ENCODE assay signal across 22 cellular contexts in genomic region chr4:98624642-98625041, GRCh38. TPM values are rescaled to one million over a fixed set of nuclear protein-coding genes. Genes with fewer than 3 reads are reported as not detected.
A peak's percentile ranks its signal among the peaks of the same experiment; 100 is the strongest.
DNase-seq lines count a peak whose midpoint lies in the region; ATAC-seq and TF ChIP-seq lines count a peak whose summit lies in the region.
"Had no signal": no experiment of that assay in that cellular context is flagged by ENCODE, and none has a peak within 500 bp of the region (broad histone marks: within the 10 kb centered on the region; RNA-seq: fewer than 3 reads in every experiment).

No MANE protein-coding gene starts in this region.

- TF ChIP-seq POLR2A in breast epithelium (IDR thresholded peaks at IDR 0.05) = no peak

- in situ Hi-C loops in mammary epithelial cell (cut with MboI; ENCODE audit: low sequenced_read_pairs in 2 of 2) = no loop called here

- no peak overlapping the region for H3K4me3 Mint-ChIP-seq in stimulated activated naive B cell treated with anti-CD40 and anti-IgM and Interleukin-4, amounts not matched to agents 10 μg/mL and 1 μg/mL and 100 μg/mL, for 72 hours
- H3K4me3 Mint-ChIP-seq: CD14-positive monocyte, GM23338 had no signal

- no peak overlapping the region for H3K27ac Mint-ChIP-seq in stimulated activated naive B cell treated with anti-CD40 and anti-IgM and Interleukin-4, amounts not matched to agents 10 μg/mL and 1 μg/mL and 100 μg/mL, for 72 hours
- H3K27ac Mint-ChIP-seq: CD14-positive monocyte, GM23338 had no signal

- H4K20me1 ChIP-seq in mammary epithelial cell (ENCODE audit: insufficient read depth, low read length) (no peaks in the 10 kb centered on the region), PC-9 (ENCODE audit: insufficient read depth) (no peaks in the 10 kb centered on the region)

- intact Hi-C loops in mammary epithelial cell (cut with micrococcal nuclease) (loop anchor here (10.0 kb wide), 1 partner anchor 470 kb away; no protein-coding TSS in a partner anchor), breast epithelium (cut with DNase I; ENCODE audit: low total_unique reads) (no loop called here), PC-9 (cut with micrococcal nuclease; ENCODE audit: unreplicated experiment) (no loop called here)

- peaks cover 26% of the 10 kb centered on the region for H3F3A ChIP-seq in PC-9 (ENCODE audit: insufficient read depth, low read depth)

- H3K36me3 Mint-ChIP-seq in stimulated activated naive B cell treated with anti-CD40 and anti-IgM and Interleukin-4, amounts not matched to agents 10 μg/mL and 1 μg/mL and 100 μg/mL, for 72 hours = no peaks in the 10 kb centered on the region
- H3K36me3 Mint-ChIP-seq: CD14-positive monocyte had no signal

- CTCF ChIA-PET in mammary epithelial cell (lab: Charles Lee; ENCODE audit: low non-redundant PET) = no interaction called here
- CTCF ChIA-PET in PC-9 (lab: Charles Lee) = no interaction called here

- no peaks in the 10 kb centered on the region for H3K9me2 ChIP-seq in PC-9 (ENCODE audit: insufficient read depth)

- ATAC-seq in foreskin keratinocyte (no peak), HG03460 (IDR thresholded peaks at IDR 0.05; ENCODE audit: unreplicated experiment) (no peak), GM21825 (IDR thresholded peaks at IDR 0.05; ENCODE audit: unreplicated experiment) (no peak)
- ATAC-seq in stimulated activated naive B cell treated with anti-CD40 and anti-IgM and Interleukin-4, amounts not matched to agents 10 μg/mL and 1 μg/mL and 100 μg/mL, for 72 hours (replicated peaks) = no peak
- ATAC-seq: A549, GM12878, GM23338, Panc1 had no signal

- dilution Hi-C loops in mammary epithelial cell (cut with HindIII; ENCODE audit: low sequenced_read_pairs) = no loop called here

- BruUV-seq in mammary epithelial cell (replicated peaks; lab: Mats Ljungman, UMichigan) (no TSS peak), PC-9 (replicated peaks; lab: Mats Ljungman, UMichigan) (no TSS peak)

- H3K9me3 Mint-ChIP-seq in stimulated activated naive B cell treated with anti-CD40 and anti-IgM and Interleukin-4, amounts not matched to agents 10 μg/mL and 1 μg/mL and 100 μg/mL, for 72 hours = no peaks in the 10 kb centered on the region
- H3K9me3 Mint-ChIP-seq: GM23338 had no signal

- peaks cover 11 to 25% of the 10 kb centered on the region in 2 donors for H3K4me1 Mint-ChIP-seq in stimulated activated naive B cell treated with anti-CD40 and anti-IgM and Interleukin-4, amounts not matched to agents 10 μg/mL and 1 μg/mL and 100 μg/mL, for 72 hours
- H3K4me1 Mint-ChIP-seq: CD14-positive monocyte had no signal

- no peaks in the 10 kb centered on the region for H3K27me3 Mint-ChIP-seq in stimulated activated naive B cell treated with anti-CD40 and anti-IgM and Interleukin-4, amounts not matched to agents 10 μg/mL and 1 μg/mL and 100 μg/mL, for 72 hours

- H3K4me3 ChIP-seq in mammary epithelial cell (replicated peaks in 1 of 3; ENCODE audit: insufficient read depth in 1 of 3, low read depth in 2 of 3, low read length in 3 of 3) = no peak overlapping the region
- H3K4me3 ChIP-seq in breast epithelium = no peak overlapping the region
- H3K4me3 ChIP-seq in PC-9 = no peak overlapping the region
- H3K4me3 ChIP-seq: A549, GM12878, GM23338 had no signal

- H3K36me3 ChIP-seq in mammary epithelial cell (ENCODE audit: insufficient read depth, low read length) (no peaks in the 10 kb centered on the region), breast epithelium (no peaks in the 10 kb centered on the region), PC-9 (ENCODE audit: low read depth) (no peaks in the 10 kb centered on the region)

- H3K9me3 ChIP-seq in mammary epithelial cell (replicated peaks; ENCODE audit: insufficient read depth, low read length) (no peaks in the 10 kb centered on the region), breast epithelium (no peaks in the 10 kb centered on the region), PC-9 (ENCODE audit: insufficient read depth, low read depth) (no peaks in the 10 kb centered on the region)
- H3K9me3 ChIP-seq: A549 had no signal

- H3K27me3 ChIP-seq in mammary epithelial cell (ENCODE audit: insufficient read depth, low read length) (no peaks in the 10 kb centered on the region), breast epithelium (no peaks in the 10 kb centered on the region), PC-9 (ENCODE audit: insufficient read depth, low read depth) (no peaks in the 10 kb centered on the region), foreskin keratinocyte (no peaks in the 10 kb centered on the region)

- H3K9ac ChIP-seq in mammary epithelial cell (ENCODE audit: insufficient read depth, low read length) = no peak overlapping the region
- H3K9ac ChIP-seq: KMS-11 had no signal

- no peak for TF ChIP-seq CTCF in mammary epithelial cell (conservative IDR thresholded peaks at IDR 0.05 in 1 of 2, IDR thresholded peaks at IDR 0.05 in 1 of 2; ENCODE audit: extremely low read depth in 1 of 2, insufficient read depth in 1 of 2, low read depth in 1 of 2, low read length in 2 of 2)
- no peak for TF ChIP-seq CTCF in breast epithelium (IDR thresholded peaks at IDR 0.05)
- TF ChIP-seq CTCF in PC-9 (conservative IDR thresholded peaks at IDR 0.05) = no peak
- no peak for TF ChIP-seq CTCF in foreskin keratinocyte (conservative IDR thresholded peaks at IDR 0.05)

- 97% methylated on average over 4 of the region's 4 CpGs for WGBS in mammary epithelial cell (ENCODE audit: low coverage, missing lambda C conversion rate)

- H3K79me2 ChIP-seq in mammary epithelial cell (ENCODE audit: insufficient read depth, low read length) = peaks cover 89% of the 10 kb centered on the region
- peaks cover 60% of the 10 kb centered on the region for H3K79me2 ChIP-seq in PC-9 (ENCODE audit: low read depth)

- H2AFZ ChIP-seq in mammary epithelial cell (ENCODE audit: low read depth, low read length) (no peak overlapping the region), PC-9 (no peak overlapping the region)
- H2AFZ ChIP-seq: GM23338 had no signal

- POLR2A ChIA-PET in PC-9 (lab: Charles Lee; ENCODE audit: unreplicated experiment) = no interaction called here

- peak overlapping the region; percentile 66 for H3K27ac ChIP-seq in mammary epithelial cell (ENCODE audit: insufficient read depth, low read depth, low read length)
- no peak overlapping the region for H3K27ac ChIP-seq in breast epithelium
- H3K27ac ChIP-seq in PC-9 = peak overlapping the region; percentile 84
- peak overlapping the region; percentile 43 for H3K27ac ChIP-seq in foreskin keratinocyte
- H3K27ac ChIP-seq: KMS-11 had no signal

- H3K4me1 ChIP-seq in mammary epithelial cell (ENCODE audit: insufficient read depth, low read length) (peaks cover 45% of the 10 kb centered on the region), breast epithelium (no peaks in the 10 kb centered on the region), PC-9 (replicated peaks; ENCODE audit: insufficient read depth) (peaks cover 46% of the 10 kb centered on the region), foreskin keratinocyte (peaks cover 48% of the 10 kb centered on the region)

- DNase-seq in mammary epithelial cell (no peak), breast epithelium (ENCODE audit: low spot score in 2 of 2) (no peak), PC-9 (no peak), foreskin keratinocyte (no peak), LoVo (ENCODE audit: low spot score) (no peak)
- DNase-seq in stimulated activated naive B cell treated with anti-CD40 and anti-IgM and Interleukin-4, amounts not matched to agents 10 μg/mL and 1 μg/mL and 100 μg/mL, for 72 hours = no peak
- DNase-seq: Calu3, DMS79, NCI-H1417 treated with DMSO at 0.1 percent for 48 hours, NCI-H2029, NCI-H2171 treated with DMSO at 0.1 percent for 48 hours, NCI-H774, Right ventricle myocardium superior had no signal

- peak overlapping the region; percentile 72 for H3K4me2 ChIP-seq in mammary epithelial cell (ENCODE audit: insufficient read depth, low read depth, low read length)
- peak overlapping the region; percentile 75 for H3K4me2 ChIP-seq in PC-9
- H3K4me2 ChIP-seq: A549, GM23338, KMS-11 had no signal

RNA-seq across cellular contexts. Expression of gene TSPAN5, which starts 33.8 kb away (rescaled TPM):
- total RNA-seq in mammary epithelial cell (10 to 100 TPM; 19.0 to 38.4 TPM), breast epithelium (10 to 100 TPM in 2 of 3 donors, 1 to 10 TPM in 1; 1.9 to 17.7 (median 12.8) TPM), PC-9 (2021) (9.8 and 12.4 TPM in 2 replicates), foreskin keratinocyte (46.6 and 51.9 TPM in 2 replicates)
- polyA plus RNA-seq in mammary epithelial cell (36.2 TPM), foreskin keratinocyte (31.7 and 32.7 TPM in 2 replicates)
- polyA minus RNA-seq in mammary epithelial cell = 37.1 TPM
- total RNA-seq: G401 had no signal

Comparison
In these comparisons a context has a peak if more than half of its experiments do, and no peak if none do; other contexts are left out.
1. H3K27ac ChIP-seq: peak in mammary epithelial cell (single experiment), PC-9 (single experiment) and foreskin keratinocyte (single experiment); none in breast epithelium (0 of 2).